25 cellular contexts compared by ENCODE assay signal in genomic region chr2:154693941-154694340, GRCh38. TPM values are rescaled to one million over a fixed set of nuclear protein-coding genes. Genes with fewer than 3 reads are reported as not detected.
DNase-seq lines count a peak whose midpoint lies in the region; ATAC-seq and TF ChIP-seq lines count a peak whose summit lies in the region.
"Had no signal": no experiment of that assay in that cellular context is flagged by ENCODE, and none has a peak within 500 bp of the region (broad histone marks: within the 10 kb centered on the region; RNA-seq: fewer than 3 reads in every experiment).

No MANE protein-coding gene starts in this region.

- H3K27me3 ChIP-seq in tibial artery = no peaks in the 10 kb centered on the region

- intact Hi-C loops in left cardiac atrium (cut with DNase I) = loop anchor here in 1 of 2 donors (2.0 kb wide), 1 partner anchor 55 kb away; no protein-coding TSS in a partner anchor
- intact Hi-C loops in Right ventricle myocardium inferior (cut with DNase I) = no loop called here
- intact Hi-C loops in tibial artery (cut with DNase I; ENCODE audit: low total_unique reads) = no loop called here

- no peak overlapping the region for H3K27ac Mint-ChIP-seq in activated naive CD8-positive, alpha-beta T cell treated with anti-CD3 and anti-CD28 coated beads for 36 hours
- H3K27ac Mint-ChIP-seq: CD8-positive, alpha-beta T cell; H9 had no signal

- H3K9me3 Mint-ChIP-seq in activated naive CD8-positive, alpha-beta T cell treated with anti-CD3 and anti-CD28 coated beads for 36 hours = no peaks in the 10 kb centered on the region
- H3K9me3 Mint-ChIP-seq: CD8-positive, alpha-beta T cell; H9 had no signal

- peaks cover 1% of the 10 kb centered on the region for H3K36me3 Mint-ChIP-seq in activated naive CD8-positive, alpha-beta T cell treated with anti-CD3 and anti-CD28 coated beads for 36 hours
- H3K36me3 Mint-ChIP-seq: CD8-positive, alpha-beta T cell had no signal

- DNase-seq in left cardiac atrium = peak; percentile 61
- no peak for DNase-seq in Right ventricle myocardium inferior (ENCODE audit: missing footprints)
- DNase-seq in NCI-H1694 treated with DMSO at 0.1 percent for 48 hours (lab: John Stamatoyannopoulos, UW) = peak; percentile 31
- peak; percentile 58 for DNase-seq in SK-N-DZ (ENCODE audit: low spot score)
- DNase-seq in tibial artery = no peak
- DNase-seq in activated naive CD8-positive, alpha-beta T cell treated with anti-CD3 and anti-CD28 coated beads for 36 hours = no peak
- DNase-seq: Caco-2; CD8-positive, alpha-beta T cell; DMS79 treated with DMSO at 0.1 percent for 48 hours; GM23248; H9; IMR-90; KG1; MG63; NCI-H1105 treated with DMSO at 0.1 percent for 48 hours; NCI-H146; NCI-H2081; NCI-H524 treated with DMSO at 0.1 percent for 48 hours; NCI-H82; RPMI8226; SIG-M5; T-helper 2 cell had no signal

- peaks cover 32% of the 10 kb centered on the region for H3K27me3 Mint-ChIP-seq in activated naive CD8-positive, alpha-beta T cell treated with anti-CD3 and anti-CD28 coated beads for 36 hours

- TF ChIP-seq CTCF in tibial artery (IDR thresholded peaks at IDR 0.05) = no peak

- H3K4me1 Mint-ChIP-seq in activated naive CD8-positive, alpha-beta T cell treated with anti-CD3 and anti-CD28 coated beads for 36 hours = peaks cover 1% of the 10 kb centered on the region

- peak overlapping the region; percentile 35 to 85 for H3K27ac ChIP-seq in tibial artery
- H3K27ac ChIP-seq: C4-2B, GM23248 had no signal

- H3K4me1 ChIP-seq in tibial artery = peaks cover 0 to 35% (median 14%) of the 10 kb centered on the region in 4 donors

- no peaks in the 10 kb centered on the region for H3K36me3 ChIP-seq in tibial artery
- H3K36me3 ChIP-seq: MG63 had no signal

- H3K4me3 ChIP-seq in tibial artery = no peak overlapping the region
- H3K4me3 ChIP-seq: GM23248, MG63 had no signal

- ATAC-seq in left cardiac atrium (peak; percentile 48 to 59), Right ventricle myocardium inferior (no peak), GM19397 (IDR thresholded peaks at IDR 0.05; ENCODE audit: unreplicated experiment) (no peak)
- ATAC-seq: CD8-positive, alpha-beta T cell had no signal

- H3K4me3 Mint-ChIP-seq in activated naive CD8-positive, alpha-beta T cell treated with anti-CD3 and anti-CD28 coated beads for 36 hours = no peak overlapping the region
- H3K4me3 Mint-ChIP-seq: CD8-positive, alpha-beta T cell; H9 had no signal

- H3K9me3 ChIP-seq in tibial artery = no peaks in the 10 kb centered on the region
- H3K9me3 ChIP-seq: Caco-2, MG63 had no signal

RNA-seq across cellular contexts. Expression of gene KCNJ3, which starts 4.6 kb away (rescaled TPM):
- 10 to 100 TPM; 27.5 to 49.9 TPM for total RNA-seq in left cardiac atrium
- 2.6 TPM for total RNA-seq in Right ventricle myocardium inferior
- 0.31 and 0.39 TPM in 2 replicates for polyA plus RNA-seq in SK-N-DZ (2014; cell fraction: cytosol; rRNA removed)
- polyA plus RNA-seq in SK-N-DZ (2014; cell fraction: nucleus; rRNA removed) = 0.17 and 0.45 TPM in 2 replicates
- not detected for total RNA-seq in activated naive CD8-positive, alpha-beta T cell treated with anti-CD3 and anti-CD28 coated beads for 36 hours
- total RNA-seq: A673; Caco-2; CD8-positive, alpha-beta T cell; GM23248; IMR-90 had no signal
- polyA plus RNA-seq: GM23248, IMR-90 had no signal

Comparison
In these comparisons a context has a peak if more than half of its experiments do, and no peak if none do; other contexts are left out.
1. ATAC-seq: peak in left cardiac atrium (2 of 2); none in Right ventricle myocardium inferior (single experiment) and GM19397 (single experiment).
2. DNase-seq: peak in left cardiac atrium (single experiment), NCI-H1694 treated with DMSO at 0.1 percent for 48 hours (single experiment) and SK-N-DZ (single experiment); none in Right ventricle myocardium inferior (single experiment), tibial artery (0 of 2) and activated naive CD8-positive, alpha-beta T cell treated with anti-CD3 and anti-CD28 coated beads for 36 hours (single experiment).